In genomic region chr6:150987371-150987828, GRCh38 we compare ENCODE assay signal across 10 cellular contexts.
DNase-seq lines count a peak whose midpoint lies in the region; ATAC-seq and TF ChIP-seq lines count a peak whose summit lies in the region.
"Had no signal": no experiment of that assay in that cellular context is flagged by ENCODE, and none has a peak within 500 bp of the region (broad histone marks: within the 10 kb centered on the region; RNA-seq: fewer than 3 reads in every experiment).

No MANE protein-coding gene starts in this region.

- H3K9me3 Mint-ChIP-seq in natural killer cell treated with Interleukin-12 subunit alpha and Interleukin-12 subunit beta and Interleukin-15 and Interleukin-18, amount 100 ng/mL, for 72 hours, result no peaks in the 10 kb centered on the region

- no peaks in the 10 kb centered on the region for H3K36me3 ChIP-seq in HEK293 (ENCODE audit: control insufficient read depth in 2 of 2, insufficient read depth in 1 of 2, low read length in 2 of 2)
- H3K36me3 ChIP-seq: thoracic aorta had no signal

- H3K9me3 ChIP-seq in HEK293 (ENCODE audit: control insufficient read depth, insufficient read depth, low read depth, low read length), result no peaks in the 10 kb centered on the region
- H3K9me3 ChIP-seq: thoracic aorta had no signal

- H3K4me1 ChIP-seq in HEK293 (ENCODE audit: control insufficient read depth, insufficient read depth, low read length), result no peaks in the 10 kb centered on the region

- TF ChIP-seq CTCF in HEK293 (tag by site-specific recombination; IDR thresholded peaks at IDR 0.05), result no peak

- DNase-seq in activated CD4-positive, CD25-positive, alpha-beta regulatory T cell treated with anti-CD3 and anti-CD28 coated beads, Interleukin-2, amount 50 U/mL, for 72 hours, result peak; percentile 40
- DNase-seq in natural killer cell treated with Interleukin-12 subunit alpha and Interleukin-12 subunit beta and Interleukin-15 and Interleukin-18, amount 100 ng/mL, for 72 hours (ENCODE audit: low spot score), result no peak
- DNase-seq in NCI-H187 (lab: John Stamatoyannopoulos, UW) (no peak), middle frontal gyrus (ENCODE audit: extremely low spot score, low spot score) (no peak), NCI-H2227 treated with DMSO at 0.1 percent for 48 hours (lab: John Stamatoyannopoulos, UW) (no peak), GOT3 (lab: John Stamatoyannopoulos, UW) (no peak)
- DNase-seq: MV-4-11 had no signal

- no peaks in the 10 kb centered on the region for H3K27me3 Mint-ChIP-seq in natural killer cell treated with Interleukin-12 subunit alpha and Interleukin-12 subunit beta and Interleukin-15 and Interleukin-18, amount 100 ng/mL, for 72 hours

- no peak overlapping the region for H3K27ac ChIP-seq in HEK293 (ENCODE audit: extremely low read depth, low read depth, low read length)
- H3K27ac ChIP-seq: thoracic aorta had no signal

- peaks cover 3 to 8% of the 10 kb centered on the region in 2 donors for H3K4me1 Mint-ChIP-seq in natural killer cell treated with Interleukin-12 subunit alpha and Interleukin-12 subunit beta and Interleukin-15 and Interleukin-18, amount 100 ng/mL, for 72 hours (ENCODE audit: low read depth in 2 of 2)

- peak overlapping the region in 1 of 2 donors; percentile 70 for H3K27ac Mint-ChIP-seq in natural killer cell treated with Interleukin-12 subunit alpha and Interleukin-12 subunit beta and Interleukin-15 and Interleukin-18, amount 100 ng/mL, for 72 hours

- CTCF ChIA-PET in HEK293 (lab: Yijun Ruan, JAX), result interaction anchor here (1.3 kb wide), 1 partner anchor 15 kb away, joined by 4 read pairs; no protein-coding TSS in a partner anchor

- H3K4me3 Mint-ChIP-seq in natural killer cell treated with Interleukin-12 subunit alpha and Interleukin-12 subunit beta and Interleukin-15 and Interleukin-18, amount 100 ng/mL, for 72 hours, result peak overlapping the region; percentile 57

- no peaks in the 10 kb centered on the region for H3K36me3 Mint-ChIP-seq in natural killer cell treated with Interleukin-12 subunit alpha and Interleukin-12 subunit beta and Interleukin-15 and Interleukin-18, amount 100 ng/mL, for 72 hours

- ATAC-seq in GM18870 (IDR thresholded peaks at IDR 0.05; ENCODE audit: unreplicated experiment), result peak; percentile 95
- ATAC-seq in natural killer cell treated with Interleukin-12 subunit alpha and Interleukin-12 subunit beta and Interleukin-15 and Interleukin-18, amount 100 ng/mL, for 72 hours, result peak; percentile 88 to 97

- POLR2A ChIA-PET in HEK293 (lab: Yijun Ruan, JAX), result no interaction called here

- no peak overlapping the region for H3K4me3 ChIP-seq in HEK293 (ENCODE audit: low read depth, low read length)
- H3K4me3 ChIP-seq: thoracic aorta had no signal

TF ChIP-seq in HEK293, 187 proteins besides CTCF, POLR2A, EP300 and RAD21:
- TF ChIP-seq ZBTB26 (tag by site-specific recombination; optimal IDR thresholded peaks at IDR 0.05) (peak; percentile 9), ZNF571 (tag by site-specific recombination; IDR thresholded peaks at IDR 0.05) (no peak), ZNF132 (tag by site-specific recombination; IDR thresholded peaks at IDR 0.05; ENCODE audit: borderline replicate concordance) (no peak), ZNF670 (tag by site-specific recombination; IDR thresholded peaks at IDR 0.05; ENCODE audit: low read depth) (no peak), KLF16 (tag by site-specific recombination; IDR thresholded peaks at IDR 0.05) (no peak), ZIC2 (tag by site-specific recombination; IDR thresholded peaks at IDR 0.05) (peak; percentile 50), ZFP41 (tag by site-specific recombination; IDR thresholded peaks at IDR 0.05; ENCODE audit: borderline replicate concordance) (no peak), ZNF600 (tag by site-specific recombination; IDR thresholded peaks at IDR 0.05) (peak; percentile 61; the same call in 1 of the 2 replicates), ZNF664 (tag by site-specific recombination; IDR thresholded peaks at IDR 0.05) (peak; percentile 91)
TF ChIP-seq in HEK293: peak in this region for 4.
